In genomic region chr15:77025066-77025435, GRCh38 we compare ENCODE assay signal across 11 cellular contexts. TPM values are rescaled to one million over a fixed set of nuclear protein-coding genes. Genes with fewer than 3 reads are reported as not detected.
DNase-seq lines count a peak whose midpoint lies in the region; ATAC-seq, FAIRE-seq and TF ChIP-seq lines count a peak whose summit lies in the region.
"Had no signal": no experiment of that assay in that cellular context is flagged by ENCODE, and none has a peak within 500 bp of the region (broad histone marks: within the 10 kb centered on the region; RNA-seq: fewer than 3 reads in every experiment).

No MANE protein-coding gene starts in this region.

- no peak for TF ChIP-seq POLR2A in sigmoid colon (IDR thresholded peaks at IDR 0.05)

- no peak for ATAC-seq in HG03354 (IDR thresholded peaks at IDR 0.05; ENCODE audit: poor library complexity, severe bottlenecking, unreplicated experiment)

- WGBS in sigmoid colon, 2 donors = 92 to 93% methylated on average over 6 of the region's 6 CpGs

- H3K4me1 ChIP-seq in sigmoid colon (peaks cover 0 to 13% (median 11%) of the 10 kb centered on the region in 4 donors), BE2C (no peaks in the 10 kb centered on the region)

- TF ChIP-seq CTCF in sigmoid colon (IDR thresholded peaks at IDR 0.05) (no peak), BE2C (IDR thresholded peaks at IDR 0.05; ENCODE audit: low read depth, low read length) (no peak)

- H3K36me3 ChIP-seq in sigmoid colon (no peaks in the 10 kb centered on the region), BE2C (no peaks in the 10 kb centered on the region)

- no peak for FAIRE-seq in frontal cortex (lab: Jason Lieb, UNC)

- no peaks in the 10 kb centered on the region for H3K36me3 Mint-ChIP-seq in activated naive CD4-positive, alpha-beta T cell treated with anti-CD3 and anti-CD28 coated beads, Interleukin-2, amount 50 U/mL, for 24 hours
- H3K36me3 Mint-ChIP-seq in T-helper 1 cell treated with Interleukin-12 subunit alpha and Interleukin-12 subunit beta and Interleukin-4 antibody, amounts not matched to agents 30 μg/mL and 1 μg/mL, for 36 hours (ENCODE audit: low read depth) = peaks cover 37% of the 10 kb centered on the region
- H3K36me3 Mint-ChIP-seq in dendritic cell treated with granulocyte-macrophage colony-stimulating factor and Interleukin-4, amounts not matched to agents 40 ng/mL and 50 ng/mL, for 4 days (ENCODE audit: low read depth) = peaks cover 100% of the 10 kb centered on the region

- intact Hi-C loops in dendritic cell treated with granulocyte-macrophage colony-stimulating factor and Interleukin-4, amounts not matched to agents 40 ng/mL and 50 ng/mL, for 4 days (cut with micrococcal nuclease) = loop anchor here (2.0 kb wide), 1 partner anchor 52 kb away; no protein-coding TSS in a partner anchor
- intact Hi-C loops in sigmoid colon (cut with DNase I) = no loop called here

- H3K4me3 ChIP-seq in sigmoid colon = no peak overlapping the region
- H3K4me3 ChIP-seq in BE2C (ENCODE audit: low read depth, low read length) = no peak overlapping the region

- H3K4me3 Mint-ChIP-seq in activated naive CD4-positive, alpha-beta T cell treated with anti-CD3 and anti-CD28 coated beads, Interleukin-2, amount 50 U/mL, for 24 hours = no peak overlapping the region
- no peak overlapping the region for H3K4me3 Mint-ChIP-seq in T-helper 1 cell treated with Interleukin-12 subunit alpha and Interleukin-12 subunit beta and Interleukin-4 antibody, amounts not matched to agents 30 μg/mL and 1 μg/mL, for 36 hours
- no peak overlapping the region for H3K4me3 Mint-ChIP-seq in dendritic cell treated with granulocyte-macrophage colony-stimulating factor and Interleukin-4, amounts not matched to agents 40 ng/mL and 50 ng/mL, for 4 days

- no peaks in the 10 kb centered on the region for H3K9me3 Mint-ChIP-seq in activated naive CD4-positive, alpha-beta T cell treated with anti-CD3 and anti-CD28 coated beads, Interleukin-2, amount 50 U/mL, for 24 hours
- H3K9me3 Mint-ChIP-seq in T-helper 1 cell treated with Interleukin-12 subunit alpha and Interleukin-12 subunit beta and Interleukin-4 antibody, amounts not matched to agents 30 μg/mL and 1 μg/mL, for 36 hours = no peaks in the 10 kb centered on the region
- no peaks in the 10 kb centered on the region for H3K9me3 Mint-ChIP-seq in dendritic cell treated with granulocyte-macrophage colony-stimulating factor and Interleukin-4, amounts not matched to agents 40 ng/mL and 50 ng/mL, for 4 days

- peak overlapping the region; percentile 74 for H3K27ac Mint-ChIP-seq in activated naive CD4-positive, alpha-beta T cell treated with anti-CD3 and anti-CD28 coated beads, Interleukin-2, amount 50 U/mL, for 24 hours
- H3K27ac Mint-ChIP-seq in T-helper 1 cell treated with Interleukin-12 subunit alpha and Interleukin-12 subunit beta and Interleukin-4 antibody, amounts not matched to agents 30 μg/mL and 1 μg/mL, for 36 hours = peak overlapping the region; percentile 50
- H3K27ac Mint-ChIP-seq in dendritic cell treated with granulocyte-macrophage colony-stimulating factor and Interleukin-4, amounts not matched to agents 40 ng/mL and 50 ng/mL, for 4 days = peak overlapping the region; percentile 4

- no peak for TF ChIP-seq EP300 in sigmoid colon (IDR thresholded peaks at IDR 0.05)

- DNase-seq in activated naive CD4-positive, alpha-beta T cell treated with anti-CD3 and anti-CD28 coated beads, Interleukin-2, amount 50 U/mL, for 16 hours = no peak
- DNase-seq in sigmoid colon = peak; percentile 46
- no peak for DNase-seq in BE2C
- DNase-seq in frontal cortex (ENCODE audit: low spot score in 2 of 2) = no peak
- DNase-seq: activated CD4-positive, alpha-beta T cell treated with anti-CD3 and anti-CD28 coated beads, Interleukin-2, amount 50 U/mL, for 1 hour; Calu3; stimulated activated CD4-positive, alpha-beta T cell treated with anti-CD3 and anti-CD28 coated beads, Interleukin-12 subunit alpha, Interleukin-12 subunit beta, amount 100 ng/mL, for 4 hours had no signal

- H3K4me1 Mint-ChIP-seq in activated naive CD4-positive, alpha-beta T cell treated with anti-CD3 and anti-CD28 coated beads, Interleukin-2, amount 50 U/mL, for 24 hours = peaks cover 46% of the 10 kb centered on the region
- peaks cover 47% of the 10 kb centered on the region for H3K4me1 Mint-ChIP-seq in T-helper 1 cell treated with Interleukin-12 subunit alpha and Interleukin-12 subunit beta and Interleukin-4 antibody, amounts not matched to agents 30 μg/mL and 1 μg/mL, for 36 hours (ENCODE audit: low read depth)
- peaks cover 57% of the 10 kb centered on the region for H3K4me1 Mint-ChIP-seq in dendritic cell treated with granulocyte-macrophage colony-stimulating factor and Interleukin-4, amounts not matched to agents 40 ng/mL and 50 ng/mL, for 4 days (ENCODE audit: low read depth)

- no peaks in the 10 kb centered on the region for H3K27me3 Mint-ChIP-seq in activated naive CD4-positive, alpha-beta T cell treated with anti-CD3 and anti-CD28 coated beads, Interleukin-2, amount 50 U/mL, for 24 hours
- H3K27me3 Mint-ChIP-seq in T-helper 1 cell treated with Interleukin-12 subunit alpha and Interleukin-12 subunit beta and Interleukin-4 antibody, amounts not matched to agents 30 μg/mL and 1 μg/mL, for 36 hours (ENCODE audit: low read depth) = no peaks in the 10 kb centered on the region
- H3K27me3 Mint-ChIP-seq in dendritic cell treated with granulocyte-macrophage colony-stimulating factor and Interleukin-4, amounts not matched to agents 40 ng/mL and 50 ng/mL, for 4 days = no peaks in the 10 kb centered on the region

- H3K27ac ChIP-seq in sigmoid colon = no peak overlapping the region

- H3K9me3 ChIP-seq in sigmoid colon (no peaks in the 10 kb centered on the region), BE2C (no peaks in the 10 kb centered on the region)

- H3K27me3 ChIP-seq in sigmoid colon (peaks cover 0 to 6% (median 4%) of the 10 kb centered on the region in 3 donors), BE2C (no peaks in the 10 kb centered on the region)

RNA-seq across cellular contexts. Expression of gene PSTPIP1, which starts 30.1 kb away (rescaled TPM):
- 10 to 100 TPM in 1 of 4 donors, 1 to 10 TPM in 3; 4.6 to 14.3 (median 7.7) TPM for total RNA-seq in sigmoid colon
- 10 to 100 TPM in 1 of 3 donors, 1 to 10 TPM in 2; 2.1 to 10.4 (median 6.6) TPM for polyA plus RNA-seq in sigmoid colon
- 7.2 TPM for polyA plus RNA-seq in BE2C (2012; ENCODE audit: insufficient read depth, insufficient read length, low read depth)
- total RNA-seq in frontal cortex = 0.41 TPM
- total RNA-seq: Calu3 had no signal

RNA-seq across cellular contexts. Expression of gene TSPAN3, which starts 45.9 kb away (rescaled TPM):
- total RNA-seq in sigmoid colon (100 to 1,000 TPM; 129 to 220 (median 157) TPM), frontal cortex (229 TPM)
- 100 to 1,000 TPM; 147 to 402 (median 255) TPM for polyA plus RNA-seq in sigmoid colon
- polyA plus RNA-seq in BE2C (2012; ENCODE audit: insufficient read depth, insufficient read length, low read depth) = 387 TPM

Comparison
In these comparisons a context has a peak if more than half of its experiments do, and no peak if none do; other contexts are left out.
1. H3K27ac Mint-ChIP-seq: peak in every context shown above with its lines; median percentile 74 in activated naive CD4-positive, alpha-beta T cell treated with anti-CD3 and anti-CD28 coated beads, Interleukin-2, amount 50 U/mL, for 24 hours; 50 in T-helper 1 cell treated with Interleukin-12 subunit alpha and Interleukin-12 subunit beta and Interleukin-4 antibody, amounts not matched to agents 30 μg/mL and 1 μg/mL, for 36 hours; 4 in dendritic cell treated with granulocyte-macrophage colony-stimulating factor and Interleukin-4, amounts not matched to agents 40 ng/mL and 50 ng/mL, for 4 days.